In genomic region chr16:8370374-8371015, GRCh38 we compare ENCODE assay signal across 11 cellular contexts.
A peak's percentile ranks its signal among the peaks of the same experiment; 100 is the strongest.
DNase-seq lines count a peak whose midpoint lies in the region; ATAC-seq, FAIRE-seq and TF ChIP-seq lines count a peak whose summit lies in the region.
"Had no signal": no experiment of that assay in that cellular context is flagged by ENCODE, and none has a peak within 500 bp of the region (broad histone marks: within the 10 kb centered on the region; RNA-seq: fewer than 3 reads in every experiment).

No MANE protein-coding gene starts in this region.

- in situ Hi-C loops in ACHN (cut with HindIII; ENCODE audit: low pct_ligation_motif_present, low pct_unique_long_range_greater_than_20kb, low sequenced_read_pairs): no loop called here

- peak; percentile 94 for DNase-seq in ACHN
- peak; percentile 94 for DNase-seq in HT1080 (ENCODE audit: low read depth)
- peak; percentile 75 for DNase-seq in SW480 (ENCODE audit: low spot score)
- DNase-seq in kidney glomerular epithelial cell (lab: John Stamatoyannopoulos, UW): peak; percentile 7
- no peak for DNase-seq in activated gamma-delta T cell treated with Interleukin-2 at 50 U/mL for 16 hours
- no peak for DNase-seq in NCI-H748 treated with DMSO at 0.1 percent for 48 hours (lab: John Stamatoyannopoulos, UW)
- DNase-seq in D721Med (ENCODE audit: insufficient read length, low spot score): no peak
- DNase-seq: activated CD8-positive, alpha-beta memory T cell treated with anti-CD3 and anti-CD28 coated beads, Interleukin-2, amount 10 ng/mL, durations not matched to agents 7 days and 5 days; NCI-H146 had no signal

- FAIRE-seq in D721Med (lab: Jason Lieb, UNC): no peak

- no peak for TF ChIP-seq CTCF in D721Med (IDR thresholded peaks at IDR 0.05; ENCODE audit: insufficient read depth, missing control alignments)

- no peak for ATAC-seq in HG03378 (IDR thresholded peaks at IDR 0.05; ENCODE audit: unreplicated experiment)
- ATAC-seq: activated CD8-positive, alpha-beta memory T cell treated with anti-CD3 and anti-CD28 coated beads, Interleukin-2, amount 10 ng/mL, durations not matched to agents 7 days and 5 days; esophagus mucosa had no signal

Comparison
In these comparisons a context has a peak if more than half of its experiments do, and no peak if none do; other contexts are left out.
1. DNase-seq: peak in ACHN (single experiment), HT1080 (single experiment), SW480 (single experiment) and kidney glomerular epithelial cell (single experiment); none in activated gamma-delta T cell treated with Interleukin-2 at 50 U/mL for 16 hours (single experiment), NCI-H748 treated with DMSO at 0.1 percent for 48 hours (single experiment) and D721Med (single experiment).